Comparison of ENCODE assay signal across 1 cellular context in genomic region chr2:32777714-32778113, GRCh38.
TF ChIP-seq lines count a peak whose summit lies in the region.

No MANE protein-coding gene starts in this region.

TF ChIP-seq in A549, 52 proteins besides CTCF, POLR2A, EP300 and RAD21 (continued from another document):
- TF ChIP-seq BCL3 (IDR thresholded peaks at IDR 0.05) = no peak
- TF ChIP-seq EHF (CRISPR knock-in tag; IDR thresholded peaks at IDR 0.05) = no peak
- TF ChIP-seq FOSB (CRISPR knock-in tag; IDR thresholded peaks at IDR 0.05) = no peak
- no peak for TF ChIP-seq RARB (CRISPR knock-in tag; IDR thresholded peaks at IDR 0.05)
- TF ChIP-seq HES2 (IDR thresholded peaks at IDR 0.05) = no peak
- TF ChIP-seq NFE2L2 (conservative IDR thresholded peaks at IDR 0.05; ENCODE audit: low read length) = no peak
- TF ChIP-seq KDM1A (IDR thresholded peaks at IDR 0.05; ENCODE audit: low read depth) = no peak
- no peak for TF ChIP-seq CEBPB (IDR thresholded peaks at IDR 0.05)
